ENCODE assay signal across 28 cellular contexts in genomic region chr9:120643096-120643495, GRCh38.
DNase-seq lines count a peak whose midpoint lies in the region; ATAC-seq and TF ChIP-seq lines count a peak whose summit lies in the region.
"Had no signal": no experiment of that assay in that cellular context is flagged by ENCODE, and none has a peak within 500 bp of the region (broad histone marks: within the 10 kb centered on the region; RNA-seq: fewer than 3 reads in every experiment).

No MANE protein-coding gene starts in this region.

- intact Hi-C loops in dorsolateral prefrontal cortex (cut with DNase I) = no loop called here
- intact Hi-C loops in sciatic nerve (cut with DNase I) = no loop called here

- H3K27ac ChIP-seq in dorsolateral prefrontal cortex = peak overlapping the region in 58 of 59 donors; percentile 17 to 97 (median 86)
- H3K27ac ChIP-seq: 22Rv1; BLaER1 treated with 17β-estradiol and CSF1 and Interleukin-3, amounts not matched to agents 10 nM and 100 nM; GM23248; HL-60 had no signal

- TF ChIP-seq CTCF in dorsolateral prefrontal cortex (IDR thresholded peaks at IDR 0.05 in 54 of 56, conservative IDR thresholded peaks at IDR 0.05 in 2 of 56; ENCODE audit: low read depth in 1 of 56, partially characterized antibody in 56 of 56) = peak in 1 of 56 donors; percentile 12

- no peaks in the 10 kb centered on the region for H3K27me3 ChIP-seq in dorsolateral prefrontal cortex
- H3K27me3 ChIP-seq: BLaER1 treated with 17β-estradiol and CSF1 and Interleukin-3, amounts not matched to agents 10 nM and 100 nM had no signal

- ATAC-seq in sciatic nerve = peak; percentile 66
- no peak for ATAC-seq in HG02678 (IDR thresholded peaks at IDR 0.05; ENCODE audit: unreplicated experiment)
- ATAC-seq in GM21390 (IDR thresholded peaks at IDR 0.05; ENCODE audit: unreplicated experiment) = no peak
- ATAC-seq: CD8-positive, alpha-beta T cell; HepG2 had no signal

- H3K4me3 ChIP-seq in dorsolateral prefrontal cortex = peak overlapping the region in 1 of 59 donors; percentile 23
- H3K4me3 ChIP-seq: BLaER1 treated with 17β-estradiol and CSF1 and Interleukin-3, amounts not matched to agents 10 nM and 100 nM; GM23248; K562 had no signal

- DNase-seq in COLO829 (ENCODE audit: low spot score) (peak; percentile 88), dorsolateral prefrontal cortex (no peak), medulla oblongata (ENCODE audit: extremely low spot score) (peak; percentile 67), sciatic nerve (ENCODE audit: low spot score) (no peak), ureter (ENCODE audit: low spot score) (no peak), DMS153 (lab: John Stamatoyannopoulos, UW) (no peak)
- DNase-seq: ACHN; Calu3; CD8-positive, alpha-beta T cell; GM23248; H9; HFFc6; MM.1S; NCI-H1048; NCI-H1436; NCI-H187 treated with DMSO at 0.1 percent for 48 hours; NCI-H2227 treated with DMSO at 0.1 percent for 48 hours; NCI-H510A treated with DMSO at 0.1 percent for 48 hours; NCI-H748 treated with DMSO at 0.1 percent for 48 hours; NK-92 treated with Interleukin-12 subunit alpha and Interleukin-12 subunit beta, amount 100 ng/mL, for 24 hours; SIG-M5 had no signal

Comparison
In these comparisons a context has a peak if more than half of its experiments do, and no peak if none do; other contexts are left out.
1. DNase-seq: peak in COLO829 (single experiment) and medulla oblongata (single experiment); none in dorsolateral prefrontal cortex (0 of 10), sciatic nerve (single experiment), ureter (single experiment) and DMS153 (single experiment).